8 cellular contexts compared by ENCODE assay signal in genomic region chr21:16535100-16535418, GRCh38.
A peak's percentile ranks its signal among the peaks of the same experiment; 100 is the strongest.
DNase-seq lines count a peak whose midpoint lies in the region; ATAC-seq and TF ChIP-seq lines count a peak whose summit lies in the region.

No MANE protein-coding gene starts in this region.

- TF ChIP-seq CTCF in epithelial cell of esophagus (IDR thresholded peaks at IDR 0.05; ENCODE audit: insufficient read depth, low read depth, low read length, missing control alignments) (no peak), endothelial cell (IDR thresholded peaks at IDR 0.05; ENCODE audit: unreplicated experiment) (no peak)

- ATAC-seq in HG02970 (IDR thresholded peaks at IDR 0.05; ENCODE audit: low FRiP score, unreplicated experiment): no peak
- ATAC-seq in GM18519 (IDR thresholded peaks at IDR 0.05; ENCODE audit: low FRiP score, unreplicated experiment): no peak

- no peak overlapping the region for H3K27ac Mint-ChIP-seq in endothelial cell (ENCODE audit: unreplicated experiment)

- peaks cover 9% of the 10 kb centered on the region for H3K36me3 Mint-ChIP-seq in endothelial cell (ENCODE audit: low read depth, unreplicated experiment)

- DNase-seq in AG08395 (ENCODE audit: low spot score): peak; percentile 51
- peak; percentile 44 for DNase-seq in NCI-H345 treated with DMSO at 0.1 percent for 48 hours (lab: John Stamatoyannopoulos, UW; ENCODE audit: unreplicated experiment)
- peak; percentile 82 for DNase-seq in epithelial cell of esophagus (ENCODE audit: low read depth)
- peak; percentile 90 for DNase-seq in myocyte (ENCODE audit: low read depth)
- no peak for DNase-seq in endothelial cell (ENCODE audit: low spot score)
- DNase-seq in HuH-7.5 (ENCODE audit: low spot score): no peak

- H3K4me3 ChIP-seq in epithelial cell of esophagus (ENCODE audit: low read length): peak overlapping the region; percentile 58

- H3K9me3 Mint-ChIP-seq in endothelial cell (ENCODE audit: unreplicated experiment): no peaks in the 10 kb centered on the region

- H3K4me3 Mint-ChIP-seq in endothelial cell (ENCODE audit: unreplicated experiment): no peak overlapping the region

- peaks cover 12% of the 10 kb centered on the region for H3K4me1 Mint-ChIP-seq in endothelial cell (ENCODE audit: unreplicated experiment)

- no peaks in the 10 kb centered on the region for H3K27me3 Mint-ChIP-seq in endothelial cell (ENCODE audit: unreplicated experiment)

Comparison
In these comparisons a context has a peak if more than half of its experiments do, and no peak if none do; other contexts are left out.
1. DNase-seq: peak in AG08395 (single experiment), NCI-H345 treated with DMSO at 0.1 percent for 48 hours (single experiment), epithelial cell of esophagus (single experiment) and myocyte (single experiment); none in endothelial cell (single experiment) and HuH-7.5 (single experiment).